In the genomic region with DNA sequence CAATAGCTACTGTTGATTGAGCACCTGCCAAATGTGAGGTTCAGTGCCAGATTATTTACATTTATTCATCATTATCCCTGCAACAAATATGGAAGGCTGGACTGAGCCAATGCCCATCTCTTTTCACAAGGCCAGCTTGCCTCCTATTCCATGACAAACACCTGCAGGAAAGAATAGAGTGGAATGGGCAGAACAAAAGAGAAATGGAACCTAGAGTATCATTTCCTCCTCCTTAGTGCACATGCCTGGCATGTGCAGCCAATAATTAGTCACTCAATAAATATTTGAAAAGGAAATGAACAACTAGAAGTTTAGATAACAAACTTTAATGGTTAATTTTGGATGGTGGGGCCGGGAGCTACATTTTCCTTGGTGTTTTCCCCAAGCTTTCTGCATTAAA, we compare ENCODE assay signal across 17 cellular contexts.
DNase-seq lines count a peak whose midpoint lies in the region; ATAC-seq, FAIRE-seq and TF ChIP-seq lines count a peak whose summit lies in the region.
"Had no signal": no experiment of that assay in that cellular context is flagged by ENCODE, and none has a peak within 500 bp of the region (broad histone marks: within the 10 kb centered on the region; RNA-seq: fewer than 3 reads in every experiment).

No MANE protein-coding gene starts in this region.

- DNase-seq in Calu3 (peak; percentile 14), GM23248 (peak; percentile 6), NCI-H748 treated with DMSO at 0.1 percent for 48 hours (lab: John Stamatoyannopoulos, UW) (peak; percentile 0), pancreas (no peak), breast epithelium (ENCODE audit: low spot score in 2 of 2) (no peak), stomach (no peak), COLO829 (ENCODE audit: low spot score) (no peak)
- DNase-seq: CD4-positive, CD25-positive, alpha-beta regulatory T cell; GOT3; MV-4-11; NCI-H510A treated with DMSO at 0.1 percent for 48 hours; NK-92 treated with Interleukin-12 subunit alpha and Interleukin-12 subunit beta, amount 100 ng/mL, for 24 hours; OCI-M1 had no signal

- no peak overlapping the region for H3K27ac Mint-ChIP-seq in Calu3 (ENCODE audit: unreplicated experiment)
- H3K27ac Mint-ChIP-seq: CD4-positive, CD25-positive, alpha-beta regulatory T cell; T-helper 1 cell treated with Interleukin-12 subunit alpha and Interleukin-12 subunit beta and Interleukin-4 antibody, amounts not matched to agents 30 μg/mL and 1 μg/mL, for 36 hours had no signal

- H3K4me1 ChIP-seq in GM23248 (ENCODE audit: insufficient read depth) (no peaks in the 10 kb centered on the region), pancreas (peaks cover 0 to 17% (median 15%) of the 10 kb centered on the region in 3 donors), breast epithelium (no peaks in the 10 kb centered on the region), stomach (peaks cover 0 to 26% (median 5%) of the 10 kb centered on the region in 4 donors)

- H3K9me3 ChIP-seq in GM23248 (ENCODE audit: low read depth) = no peaks in the 10 kb centered on the region
- H3K9me3 ChIP-seq in pancreas = no peaks in the 10 kb centered on the region
- H3K9me3 ChIP-seq in breast epithelium = no peaks in the 10 kb centered on the region
- H3K9me3 ChIP-seq in stomach = no peaks in the 10 kb centered on the region

- TF ChIP-seq EP300 in stomach (IDR thresholded peaks at IDR 0.05) = no peak

- H3K36me3 ChIP-seq in GM23248 (ENCODE audit: low read depth) (no peaks in the 10 kb centered on the region), pancreas (no peaks in the 10 kb centered on the region), breast epithelium (no peaks in the 10 kb centered on the region), stomach (no peaks in the 10 kb centered on the region)

- H4K20me1 ChIP-seq in GM23248 (ENCODE audit: insufficient read depth) = no peaks in the 10 kb centered on the region

- no peak overlapping the region for H3K4me3 Mint-ChIP-seq in Calu3 (ENCODE audit: low read depth, unreplicated experiment)
- H3K4me3 Mint-ChIP-seq: CD4-positive, CD25-positive, alpha-beta regulatory T cell; T-helper 1 cell treated with Interleukin-12 subunit alpha and Interleukin-12 subunit beta and Interleukin-4 antibody, amounts not matched to agents 30 μg/mL and 1 μg/mL, for 36 hours had no signal

- H3K27me3 Mint-ChIP-seq in Calu3 (ENCODE audit: unreplicated experiment) = no peaks in the 10 kb centered on the region
- H3K27me3 Mint-ChIP-seq: CD4-positive, CD25-positive, alpha-beta regulatory T cell had no signal

- H3K27me3 ChIP-seq in GM23248 (replicated peaks; ENCODE audit: insufficient read depth) (no peaks in the 10 kb centered on the region), pancreas (no peaks in the 10 kb centered on the region), breast epithelium (no peaks in the 10 kb centered on the region), stomach (no peaks in the 10 kb centered on the region)

- no TSS peak for BruUV-seq in Calu3 (replicated peaks; lab: Mats Ljungman, UMichigan)

- TF ChIP-seq CTCF in Calu3 (IDR thresholded peaks at IDR 0.05; ENCODE audit: unreplicated experiment) (no peak), pancreas (IDR thresholded peaks at IDR 0.05) (no peak), breast epithelium (IDR thresholded peaks at IDR 0.05) (no peak), stomach (IDR thresholded peaks at IDR 0.05) (no peak)

- H3K36me3 Mint-ChIP-seq in Calu3 (ENCODE audit: insufficient read depth, unreplicated experiment) = peaks cover 5% of the 10 kb centered on the region
- H3K36me3 Mint-ChIP-seq: CD4-positive, CD25-positive, alpha-beta regulatory T cell had no signal

- no peak overlapping the region for H2AFZ ChIP-seq in GM23248

- WGBS in GM23248 (ENCODE audit: low coverage in 1 of 2, low lambda C conversion rate in 2 of 2, missing lambda C conversion rate in 2 of 2), 2 experiments = 29 to 32% methylated on average over 1 of the region's 1 CpG
- WGBS in pancreas, 2 donors = 12 to 14% methylated on average over 1 of the region's 1 CpG
- 17 to 45% (median 22%) methylated on average over 1 of the region's 1 CpG for WGBS in stomach, 5 donors

- in situ Hi-C loops in GM23248 (cut with MboI) = no loop called here

- H3K4me3 ChIP-seq in GM23248 (no peak overlapping the region), pancreas (no peak overlapping the region), breast epithelium (no peak overlapping the region), stomach (no peak overlapping the region)
- H3K4me3 ChIP-seq: K562 had no signal

- H3K9me2 ChIP-seq in GM23248 (ENCODE audit: insufficient read depth) = no peaks in the 10 kb centered on the region

- TF ChIP-seq POLR2A in breast epithelium (IDR thresholded peaks at IDR 0.05) (no peak), stomach (IDR thresholded peaks at IDR 0.05) (no peak)

- peaks cover 63% of the 10 kb centered on the region for H3K4me1 Mint-ChIP-seq in Calu3 (ENCODE audit: low read depth, unreplicated experiment)
- H3K4me1 Mint-ChIP-seq: CD4-positive, CD25-positive, alpha-beta regulatory T cell had no signal

- intact Hi-C loops in Calu3 (cut with micrococcal nuclease; ENCODE audit: unreplicated experiment) = loop anchor here (5.0 kb wide), 1 partner anchor 59 kb away; a partner anchor contains a TSS
- intact Hi-C loops in pancreas (cut with DNase I) = no loop called here
- intact Hi-C loops in breast epithelium (cut with DNase I; ENCODE audit: low total_unique reads) = no loop called here
- intact Hi-C loops in stomach (cut with DNase I; ENCODE audit: low total_unique reads) = no loop called here

- no peak overlapping the region for H3K9ac ChIP-seq in GM23248

- ATAC-seq in pancreas = peak; percentile 38 to 61 (median 48)
- ATAC-seq: K562 had no signal

- no peaks in the 10 kb centered on the region for H3F3A ChIP-seq in GM23248 (ENCODE audit: insufficient read depth)

- no peak for FAIRE-seq in pancreas (lab: Jason Lieb, UNC)
- FAIRE-seq: D721Med, K562 had no signal

- H3K27ac ChIP-seq in GM23248 (no peak overlapping the region), pancreas (no peak overlapping the region), breast epithelium (no peak overlapping the region), stomach (no peak overlapping the region)
- H3K27ac ChIP-seq: RWPE1 had no signal

- H3K9me3 Mint-ChIP-seq in Calu3 (ENCODE audit: low read depth, unreplicated experiment) = no peaks in the 10 kb centered on the region
- H3K9me3 Mint-ChIP-seq: T-helper 1 cell treated with Interleukin-12 subunit alpha and Interleukin-12 subunit beta and Interleukin-4 antibody, amounts not matched to agents 30 μg/mL and 1 μg/mL, for 36 hours had no signal

- H3K4me2 ChIP-seq in GM23248 (ENCODE audit: unreplicated experiment) = no peak overlapping the region

- CTCF ChIA-PET in Calu3 (lab: Charles Lee) = no interaction called here

- H3K79me2 ChIP-seq in GM23248 (ENCODE audit: insufficient read depth) = no peaks in the 10 kb centered on the region

Comparison
In these comparisons a context has a peak if more than half of its experiments do, and no peak if none do; other contexts are left out.
1. DNase-seq: peak in Calu3 (single experiment), GM23248 (single experiment) and NCI-H748 treated with DMSO at 0.1 percent for 48 hours (single experiment); none in pancreas (0 of 6), breast epithelium (0 of 2), stomach (single experiment) and COLO829 (single experiment).